In genomic region chr9:22625540-22625939, GRCh38 we compare ENCODE assay signal across 7 cellular contexts.
"Had no signal": no experiment of that assay in that cellular context is flagged by ENCODE, and none has a peak within 500 bp of the region (broad histone marks: within the 10 kb centered on the region; RNA-seq: fewer than 3 reads in every experiment).

No MANE protein-coding gene starts in this region.

- H3K4me3 ChIP-seq: K562 had no signal

- H3K27ac ChIP-seq: HL-60, KMS-11 had no signal

- ATAC-seq: K562 had no signal

- H3K9ac ChIP-seq: KMS-11 had no signal

- FAIRE-seq: HTR-8/SVneo, K562 had no signal

- H3K36me3 Mint-ChIP-seq: IgD-negative memory B cell had no signal

- H3K27ac Mint-ChIP-seq: IgD-negative memory B cell had no signal

- DNase-seq: KBM-7, KG1 had no signal

- H3K4me2 ChIP-seq: KMS-11 had no signal
